In genomic region chr15:75687486-75688277, GRCh38 we compare ENCODE assay signal across 2 cellular contexts.
TF ChIP-seq lines count a peak whose summit lies in the region.

No MANE protein-coding gene starts in this region.

TF ChIP-seq in HEK293, 187 proteins besides CTCF, POLR2A, EP300 and RAD21:
- TF ChIP-seq ZBTB1 (tag by site-specific recombination; IDR thresholded peaks at IDR 0.05) (no peak), ZNF449 (tag by site-specific recombination; IDR thresholded peaks at IDR 0.05) (no peak), GFI1B (tag by site-specific recombination; IDR thresholded peaks at IDR 0.05) (no peak), SCRT1 (tag by site-specific recombination; IDR thresholded peaks at IDR 0.05; ENCODE audit: borderline replicate concordance) (0 out of 2 replicates have a peak, but pooled peaks have one; percentile 13), SCRT2 (tag by site-specific recombination; IDR thresholded peaks at IDR 0.05) (peak; percentile 81), ZNF571 (tag by site-specific recombination; IDR thresholded peaks at IDR 0.05) (no peak)

TF ChIP-seq in H1, 55 proteins besides CTCF, POLR2A, EP300 and RAD21:
- TF ChIP-seq CHD7 (IDR thresholded peaks at IDR 0.05; ENCODE audit: insufficient replicate concordance, low read length) (no peak), TBP (IDR thresholded peaks at IDR 0.05; ENCODE audit: low read depth, low read length) (no peak), KDM4A (IDR thresholded peaks at IDR 0.05; ENCODE audit: low read depth, low read length, severe bottlenecking) (no peak), KDM1A (IDR thresholded peaks at IDR 0.05; ENCODE audit: borderline replicate concordance, low read length) (no peak), SIRT6 (IDR thresholded peaks at IDR 0.05; ENCODE audit: low read length) (no peak), HDAC6 (IDR thresholded peaks at IDR 0.05; ENCODE audit: low read depth, low read length) (no peak), ATF2 (IDR thresholded peaks at IDR 0.05; ENCODE audit: low read length) (no peak), PHF8 (conservative IDR thresholded peaks at IDR 0.05; ENCODE audit: low read depth, low read length) (no peak), YY1 (IDR thresholded peaks at IDR 0.05; ENCODE audit: low read depth, low read length) (no peak), SAP30 (IDR thresholded peaks at IDR 0.05; ENCODE audit: insufficient read depth, insufficient replicate concordance, low read length) (no peak), NRF1 (IDR thresholded peaks at IDR 0.05; ENCODE audit: low read depth, low read length) (no peak), EGR1 (IDR thresholded peaks at IDR 0.05; ENCODE audit: borderline replicate concordance, low read depth, low read length) (no peak), E2F6 (IDR thresholded peaks at IDR 0.05) (no peak), CREB1 (IDR thresholded peaks at IDR 0.05) (no peak), BACH1 (IDR thresholded peaks at IDR 0.05; ENCODE audit: low read length) (no peak), CBX8 (IDR thresholded peaks at IDR 0.05; ENCODE audit: borderline replicate concordance, low read depth, low read length) (no peak), SP2 (IDR thresholded peaks at IDR 0.05; ENCODE audit: low read length) (no peak), TEAD4 (IDR thresholded peaks at IDR 0.05; ENCODE audit: low read depth, low read length) (no peak), JUN (IDR thresholded peaks at IDR 0.05; ENCODE audit: low read depth, low read length) (no peak), TAF1 (IDR thresholded peaks at IDR 0.05; ENCODE audit: low read depth, low read length) (no peak)
